ENCODE assay signal across 18 cellular contexts in genomic region chr1:222950892-222951291, GRCh38.
DNase-seq lines count a peak whose midpoint lies in the region; ATAC-seq and TF ChIP-seq lines count a peak whose summit lies in the region.
"Had no signal": no experiment of that assay in that cellular context is flagged by ENCODE, and none has a peak within 500 bp of the region (broad histone marks: within the 10 kb centered on the region; RNA-seq: fewer than 3 reads in every experiment).

No MANE protein-coding gene starts in this region.

- ATAC-seq in PC-3 (peak; percentile 92), GM19328 (IDR thresholded peaks at IDR 0.05; ENCODE audit: unreplicated experiment) (no peak)
- ATAC-seq in activated T-helper 17 cell treated with anti-CD3 and anti-CD28 coated beads, Interleukin-2, amount 50 U/mL, for 72 hours (replicated peaks), result no peak
- ATAC-seq: Right ventricle myocardium inferior had no signal

- no peaks in the 10 kb centered on the region for H3K9me2 ChIP-seq in PC-3 (replicated peaks; ENCODE audit: low read length)

- no peaks in the 10 kb centered on the region for H4K20me1 ChIP-seq in PC-3 (ENCODE audit: low read length)

- peaks cover 44% of the 10 kb centered on the region for H3K36me3 Mint-ChIP-seq in mesothelial cell of epicardium
- H3K36me3 Mint-ChIP-seq in activated T-helper 17 cell treated with anti-CD3 and anti-CD28 coated beads, Interleukin-2, amount 50 U/mL, for 72 hours (ENCODE audit: low read depth), result no peaks in the 10 kb centered on the region

- intact Hi-C loops in PC-3 (cut with micrococcal nuclease) (no loop called here), esophagus squamous epithelium (cut with DNase I) (no loop called here)

- H3K9ac ChIP-seq in PC-3 (ENCODE audit: low read length), result no peak overlapping the region
- H3K9ac ChIP-seq: neural progenitor cell had no signal

- H3K27me3 ChIP-seq in PC-3 (ENCODE audit: low read length), result no peaks in the 10 kb centered on the region
- no peaks in the 10 kb centered on the region for H3K27me3 ChIP-seq in esophagus squamous epithelium
- H3K27me3 ChIP-seq: BE2C, neural progenitor cell, right atrium auricular region, suprapubic skin had no signal

- H3F3A ChIP-seq in PC-3 (ENCODE audit: low read length, unreplicated experiment), result no peaks in the 10 kb centered on the region

- H2AFZ ChIP-seq in PC-3 (ENCODE audit: low read length), result no peak overlapping the region
- H2AFZ ChIP-seq: neural progenitor cell had no signal

- peaks cover 24% of the 10 kb centered on the region for H3K4me1 ChIP-seq in PC-3 (ENCODE audit: insufficient read depth, low read length)
- peaks cover 0 to 19% (median 0%) of the 10 kb centered on the region in 3 donors for H3K4me1 ChIP-seq in esophagus squamous epithelium
- H3K4me1 ChIP-seq: BE2C, neural progenitor cell, right atrium auricular region, suprapubic skin had no signal

- 47 to 87% methylated on average over 3 of the region's 3 CpGs for WGBS in esophagus squamous epithelium, 2 donors

- POLR2A ChIA-PET in PC-3 (lab: Charles Lee; ENCODE audit: unreplicated experiment), result no interaction called here

- H3K9me3 ChIP-seq in PC-3 (ENCODE audit: low read length) (no peaks in the 10 kb centered on the region), esophagus squamous epithelium (no peaks in the 10 kb centered on the region)
- H3K9me3 ChIP-seq: BE2C, right atrium auricular region, suprapubic skin had no signal

- no peaks in the 10 kb centered on the region for H3K36me3 ChIP-seq in PC-3 (ENCODE audit: low read depth, low read length)
- no peaks in the 10 kb centered on the region for H3K36me3 ChIP-seq in esophagus squamous epithelium
- H3K36me3 ChIP-seq: BE2C, neural progenitor cell, right atrium auricular region, suprapubic skin had no signal

- TF ChIP-seq POLR2A in esophagus squamous epithelium (IDR thresholded peaks at IDR 0.05), result no peak

- no peak overlapping the region for H3K4me2 ChIP-seq in PC-3 (ENCODE audit: low read length)
- H3K4me2 ChIP-seq: neural progenitor cell had no signal

- H3K27me3 Mint-ChIP-seq in mesothelial cell of epicardium (ENCODE audit: low read depth), result no peaks in the 10 kb centered on the region
- H3K27me3 Mint-ChIP-seq in activated T-helper 17 cell treated with anti-CD3 and anti-CD28 coated beads, Interleukin-2, amount 50 U/mL, for 72 hours, result no peaks in the 10 kb centered on the region

- no peaks in the 10 kb centered on the region for H3K9me3 Mint-ChIP-seq in mesothelial cell of epicardium
- no peaks in the 10 kb centered on the region for H3K9me3 Mint-ChIP-seq in activated T-helper 17 cell treated with anti-CD3 and anti-CD28 coated beads, Interleukin-2, amount 50 U/mL, for 72 hours
- H3K9me3 Mint-ChIP-seq: activated naive CD4-positive, alpha-beta T cell treated with anti-CD3 and anti-CD28 coated beads for 36 hours; neural progenitor cell had no signal

- H3K4me3 ChIP-seq in PC-3 (ENCODE audit: low read length) (no peak overlapping the region), esophagus squamous epithelium (no peak overlapping the region)
- H3K4me3 ChIP-seq: neural progenitor cell, right atrium auricular region, suprapubic skin had no signal

- CTCF ChIA-PET in PC-3 (lab: Charles Lee), result no interaction called here

- no peak overlapping the region for H3K4me3 Mint-ChIP-seq in mesothelial cell of epicardium
- no peak overlapping the region for H3K4me3 Mint-ChIP-seq in activated T-helper 17 cell treated with anti-CD3 and anti-CD28 coated beads, Interleukin-2, amount 50 U/mL, for 72 hours
- H3K4me3 Mint-ChIP-seq: activated naive CD4-positive, alpha-beta T cell treated with anti-CD3 and anti-CD28 coated beads for 36 hours; neural progenitor cell had no signal

- TF ChIP-seq CTCF in PC-3 (conservative IDR thresholded peaks at IDR 0.05; ENCODE audit: low read depth, low read length), result no peak
- no peak for TF ChIP-seq CTCF in mesothelial cell of epicardium (IDR thresholded peaks at IDR 0.05; ENCODE audit: unreplicated experiment)
- no peak for TF ChIP-seq CTCF in esophagus squamous epithelium (IDR thresholded peaks at IDR 0.05)

- peaks cover 32% of the 10 kb centered on the region for H3K4me1 Mint-ChIP-seq in mesothelial cell of epicardium
- H3K4me1 Mint-ChIP-seq in activated T-helper 17 cell treated with anti-CD3 and anti-CD28 coated beads, Interleukin-2, amount 50 U/mL, for 72 hours, result no peaks in the 10 kb centered on the region
- H3K4me1 Mint-ChIP-seq: neural progenitor cell had no signal

- H3K27ac Mint-ChIP-seq in mesothelial cell of epicardium, result peak overlapping the region; percentile 90
- H3K27ac Mint-ChIP-seq in activated T-helper 17 cell treated with anti-CD3 and anti-CD28 coated beads, Interleukin-2, amount 50 U/mL, for 72 hours, result no peak overlapping the region
- H3K27ac Mint-ChIP-seq: activated naive CD4-positive, alpha-beta T cell treated with anti-CD3 and anti-CD28 coated beads for 36 hours; neural progenitor cell had no signal

- BruUV-seq in PC-3 (replicated peaks; lab: Mats Ljungman, UMichigan), result no TSS peak

- peak; percentile 18 for DNase-seq in Daoy (ENCODE audit: low read depth)
- DNase-seq in NCI-H2029 (lab: John Stamatoyannopoulos, UW), result peak; percentile 90
- peak; percentile 87 for DNase-seq in PC-3
- no peak for DNase-seq in mesothelial cell of epicardium (ENCODE audit: low spot score in 2 of 2, unreplicated experiment in 2 of 2)
- no peak for DNase-seq in esophagus squamous epithelium (lab: John Stamatoyannopoulos, UW)
- DNase-seq: activated CD8-positive, alpha-beta memory T cell treated with anti-CD3 and anti-CD28 coated beads, Interleukin-2, amount 50 U/mL, for 48 hours; activated naive CD4-positive, alpha-beta T cell treated with anti-CD3 and anti-CD28 coated beads for 36 hours; BE2C; glutamatergic neuron; islet precursor cell; mesendoderm; NK-92 treated with Interleukin-12 subunit alpha and Interleukin-12 subunit beta, amount 100 ng/mL, for 24 hours had no signal

- no peaks in the 10 kb centered on the region for H3K79me2 ChIP-seq in PC-3 (ENCODE audit: low read length)

- peak overlapping the region; percentile 14; the same call in 1 of the 2 replicates for H3K27ac ChIP-seq in PC-3 (ENCODE audit: low read length)
- H3K27ac ChIP-seq in esophagus squamous epithelium, result no peak overlapping the region
- H3K27ac ChIP-seq: neural progenitor cell, right atrium auricular region, suprapubic skin had no signal

Comparison
In these comparisons a context has a peak if more than half of its experiments do, and no peak if none do; other contexts are left out.
1. DNase-seq: peak in Daoy (single experiment), NCI-H2029 (single experiment) and PC-3 (single experiment); none in mesothelial cell of epicardium (0 of 2) and esophagus squamous epithelium (single experiment).